ENCODE assay signal across 8 cellular contexts in the genomic region with DNA sequence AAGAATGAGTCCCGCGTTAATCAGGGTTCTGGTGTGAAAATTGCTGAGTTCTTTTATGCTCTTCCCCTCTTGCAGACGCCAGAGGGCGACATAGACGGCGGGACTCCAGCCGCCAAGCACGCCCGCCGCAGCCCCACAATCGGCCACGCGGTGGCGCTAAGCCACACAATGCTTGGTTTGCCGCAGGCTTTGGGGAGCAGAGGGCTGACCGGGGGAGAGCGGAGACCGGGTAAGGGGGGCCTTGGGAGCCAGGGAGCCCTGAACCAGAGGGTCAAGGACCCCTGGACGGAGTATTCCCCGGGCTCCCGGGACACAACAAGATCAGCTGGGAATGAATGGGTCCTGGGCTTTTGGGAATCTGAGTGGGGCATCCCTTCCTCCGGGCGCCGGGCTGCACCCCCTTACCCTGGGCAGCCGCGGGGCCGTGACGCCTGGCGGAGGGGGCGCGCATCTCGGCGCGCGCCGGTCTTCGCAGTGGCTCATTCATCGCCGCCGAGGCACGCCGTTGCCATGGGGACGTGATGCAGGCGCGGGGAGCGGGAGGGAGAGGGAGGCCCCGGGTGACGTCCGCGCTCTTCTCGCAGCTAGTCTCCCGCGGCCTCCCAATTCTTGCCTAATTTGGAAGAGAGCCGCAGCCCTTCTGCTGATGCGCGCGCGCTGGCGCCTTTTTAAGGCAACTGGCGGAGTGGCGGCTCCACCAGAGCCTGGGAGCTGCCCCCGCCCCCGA. TPM values are rescaled to one million over a fixed set of nuclear protein-coding genes. Genes with fewer than 3 reads are reported as not detected.
DNase-seq lines count a peak whose midpoint lies in the region; ATAC-seq and TF ChIP-seq lines count a peak whose summit lies in the region.

No MANE protein-coding gene starts in this region.

- DNase-seq in DMS153 (lab: John Stamatoyannopoulos, UW) (peak; percentile 74), NCI-H2227 (lab: John Stamatoyannopoulos, UW; ENCODE audit: unreplicated experiment) (peak; percentile 96), WERI-Rb-1 (peak; percentile 89), breast epithelium (ENCODE audit: low spot score in 2 of 2) (peak; percentile 75 to 80), iPS-NIHi7 (ENCODE audit: extremely low spot score) (peak; percentile 94), smooth muscle cell (lab: John Stamatoyannopoulos, UW; ENCODE audit: unreplicated experiment) (peak; percentile 90)

- H3K4me1 ChIP-seq in breast epithelium (no peaks in the 10 kb centered on the region), smooth muscle cell (ENCODE audit: low read depth) (peaks cover 4% of the 10 kb centered on the region)

- H3K4me2 ChIP-seq in smooth muscle cell: peak overlapping the region; percentile 88

- TF ChIP-seq CTCF in WERI-Rb-1 (IDR thresholded peaks at IDR 0.05; ENCODE audit: low read depth, low read length) (peak; percentile 97), breast epithelium (IDR thresholded peaks at IDR 0.05) (peak; percentile 97 to 100 (median 99)), smooth muscle cell (IDR thresholded peaks at IDR 0.05; ENCODE audit: borderline replicate concordance, insufficient read depth, poor library complexity, severe bottlenecking) (peak; percentile 100)

- H3K27me3 ChIP-seq in WERI-Rb-1 (ENCODE audit: insufficient read depth, low read depth, severe bottlenecking) (no peaks in the 10 kb centered on the region), breast epithelium (peaks cover 0 to 24% of the 10 kb centered on the region in 2 donors), smooth muscle cell (ENCODE audit: low read depth) (peaks cover 13% of the 10 kb centered on the region)

- peak overlapping the region; percentile 56 for H3K9ac ChIP-seq in smooth muscle cell (ENCODE audit: low read depth)

- H3F3A ChIP-seq in smooth muscle cell (ENCODE audit: low read depth): no peaks in the 10 kb centered on the region

- H3K9me3 ChIP-seq in WERI-Rb-1 (ENCODE audit: severe bottlenecking) (no peaks in the 10 kb centered on the region), breast epithelium (no peaks in the 10 kb centered on the region), smooth muscle cell (replicated peaks; ENCODE audit: low read depth) (no peaks in the 10 kb centered on the region)

- H3K27ac ChIP-seq in WERI-Rb-1 (peak overlapping the region; percentile 25; the same call in 1 of the 2 replicates), breast epithelium (peak overlapping the region in 1 of 2 donors; percentile 43), smooth muscle cell (ENCODE audit: low read depth) (peak overlapping the region; percentile 63)

- no peak for TF ChIP-seq POLR2A in breast epithelium (IDR thresholded peaks at IDR 0.05)

- peaks cover 6% of the 10 kb centered on the region for H4K20me1 ChIP-seq in smooth muscle cell (ENCODE audit: low read depth)

- intact Hi-C loops in breast epithelium (cut with DNase I; ENCODE audit: low total_unique reads): no loop called here

- WGBS in smooth muscle cell (ENCODE audit: low lambda C conversion rate): 2% methylated on average over 61 of the region's 63 CpGs

- H2AFZ ChIP-seq in smooth muscle cell (ENCODE audit: low read depth): peak overlapping the region; percentile 56

- ATAC-seq in HG02852 (IDR thresholded peaks at IDR 0.05; ENCODE audit: unreplicated experiment): peak; percentile 73
- no peak for ATAC-seq in HG03108 (IDR thresholded peaks at IDR 0.05; ENCODE audit: unreplicated experiment)

- no peaks in the 10 kb centered on the region for H3K36me3 ChIP-seq in WERI-Rb-1
- H3K36me3 ChIP-seq in breast epithelium: no peaks in the 10 kb centered on the region
- no peaks in the 10 kb centered on the region for H3K36me3 ChIP-seq in smooth muscle cell (ENCODE audit: low read depth)

- peak overlapping the region; percentile 46 for H3K4me3 ChIP-seq in WERI-Rb-1 (ENCODE audit: low read depth, low read length)
- peak overlapping the region; percentile 30 to 66 (median 49) for H3K4me3 ChIP-seq in breast epithelium
- H3K4me3 ChIP-seq in smooth muscle cell: peak overlapping the region; percentile 53

- no peaks in the 10 kb centered on the region for H3K79me2 ChIP-seq in smooth muscle cell (ENCODE audit: low read depth)

RNA-seq across cellular contexts. Expression of a gene that starts 12.2 kb away (rescaled TPM):
- total RNA-seq in breast epithelium: not detected
- 0.58 and 0.85 TPM in 2 replicates for total RNA-seq in smooth muscle cell
- polyA plus RNA-seq in smooth muscle cell: 0.84 and 1.1 TPM in 2 replicates

RNA-seq across cellular contexts. Expression of a gene that starts 30.0 kb away (rescaled TPM):
- total RNA-seq in breast epithelium (10 to 100 TPM; 33.1 to 42.3 (median 36.8) TPM), smooth muscle cell (36.1 and 38.7 TPM in 2 replicates)
- polyA plus RNA-seq in smooth muscle cell: 54.5 and 68.4 TPM in 2 replicates

RNA-seq across cellular contexts. Expression of a gene that starts 37.1 kb away (rescaled TPM):
- 1 to 10 TPM; 4.9 to 7.5 (median 6.4) TPM for total RNA-seq in breast epithelium
- 3.5 TPM in 2 replicates for total RNA-seq in smooth muscle cell
- 8.5 and 8.8 TPM in 2 replicates for polyA plus RNA-seq in smooth muscle cell

RNA-seq across cellular contexts. Expression of a gene that starts 58.1 kb away (rescaled TPM):
- total RNA-seq in breast epithelium (10 to 100 TPM; 16.0 to 20.0 (median 18.6) TPM), smooth muscle cell (2.1 and 3.8 TPM in 2 replicates)
- polyA plus RNA-seq in smooth muscle cell: 9.4 and 10.6 TPM in 2 replicates
